In the genomic region with DNA sequence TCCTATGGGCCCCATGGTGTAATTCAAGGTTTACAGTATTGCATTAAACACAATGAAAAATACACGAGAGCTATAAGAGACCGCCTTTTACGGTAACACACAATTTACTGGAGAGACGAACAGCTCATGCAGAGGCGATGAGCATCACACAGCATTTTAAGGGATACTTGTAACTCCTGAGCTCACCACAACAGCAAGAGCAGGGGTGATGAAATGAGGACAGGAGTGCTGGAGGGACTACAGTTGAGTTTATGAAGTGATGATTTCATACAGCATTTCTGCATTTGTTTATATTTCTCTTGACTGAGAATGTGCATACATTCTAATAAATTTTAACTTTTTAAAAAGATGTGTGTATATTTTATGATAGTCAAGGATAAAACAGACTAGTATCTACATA, we compare ENCODE assay signal across 24 cellular contexts.
"Had no signal": no experiment of that assay in that cellular context is flagged by ENCODE, and none has a peak within 500 bp of the region (broad histone marks: within the 10 kb centered on the region; RNA-seq: fewer than 3 reads in every experiment).

No MANE protein-coding gene starts in this region.

- H3K27ac ChIP-seq: epithelial cell of prostate, gastroesophageal sphincter, left ventricle myocardium inferior, lower lobe of right lung, ovary, right atrium auricular region, stomach, thoracic aorta had no signal

- H3K27ac Mint-ChIP-seq: dendritic cell treated with granulocyte-macrophage colony-stimulating factor and Interleukin-4, amounts not matched to agents 40 ng/mL and 50 ng/mL, for 4 days had no signal

- H3K4me3 Mint-ChIP-seq: dendritic cell treated with granulocyte-macrophage colony-stimulating factor and Interleukin-4, amounts not matched to agents 40 ng/mL and 50 ng/mL, for 4 days; effector memory CD8-positive, alpha-beta T cell; immature natural killer cell; naive thymus-derived CD4-positive, alpha-beta T cell; neural crest cell had no signal

- ATAC-seq: effector memory CD8-positive, alpha-beta T cell; gastroesophageal sphincter; left cardiac atrium; lower lobe of right lung; naive thymus-derived CD4-positive, alpha-beta T cell had no signal

- H3K4me1 ChIP-seq: left ventricle myocardium inferior, right atrium auricular region, stomach had no signal

- DNase-seq: effector memory CD8-positive, alpha-beta T cell; esophagus squamous epithelium; immature natural killer cell; kidney; left cardiac atrium; left ventricle myocardium inferior; lower lobe of right lung; mesendoderm; naive thymus-derived CD4-positive, alpha-beta T cell; nucleus accumbens; ovary; sigmoid colon; stimulated activated CD4-positive, alpha-beta T cell treated with anti-CD3 and anti-CD28 coated beads, Interleukin-2, amount 100 ng/mL, for 24 hours; stimulated activated naive CD4-positive, alpha-beta T cell; stomach; substantia nigra; trophoblast cell had no signal

- H3K4me3 ChIP-seq: esophagus squamous epithelium, gastroesophageal sphincter, left ventricle myocardium inferior, lower lobe of right lung, ovary, right atrium auricular region, sigmoid colon, skin epidermis, stomach, thoracic aorta had no signal

- H3K27me3 ChIP-seq: esophagus squamous epithelium, gastroesophageal sphincter, ovary, right atrium auricular region, sigmoid colon, stomach had no signal

- H3K4me1 Mint-ChIP-seq: neural crest cell had no signal

- H3K9me3 ChIP-seq: esophagus squamous epithelium, gastroesophageal sphincter, lower lobe of right lung, ovary, right atrium auricular region, sigmoid colon, thoracic aorta had no signal

- H3K27me3 Mint-ChIP-seq: dendritic cell treated with granulocyte-macrophage colony-stimulating factor and Interleukin-4, amounts not matched to agents 40 ng/mL and 50 ng/mL, for 4 days; effector memory CD8-positive, alpha-beta T cell; naive thymus-derived CD4-positive, alpha-beta T cell had no signal

- H3K36me3 ChIP-seq: esophagus squamous epithelium, gastroesophageal sphincter, left ventricle myocardium inferior, lower lobe of right lung, ovary, right atrium auricular region, sigmoid colon, stomach, thoracic aorta had no signal

- H3K9me3 Mint-ChIP-seq: effector memory CD8-positive, alpha-beta T cell; immature natural killer cell had no signal

- H3K36me3 Mint-ChIP-seq: immature natural killer cell had no signal
